ENCODE assay signal across 11 cellular contexts in the genomic region with DNA sequence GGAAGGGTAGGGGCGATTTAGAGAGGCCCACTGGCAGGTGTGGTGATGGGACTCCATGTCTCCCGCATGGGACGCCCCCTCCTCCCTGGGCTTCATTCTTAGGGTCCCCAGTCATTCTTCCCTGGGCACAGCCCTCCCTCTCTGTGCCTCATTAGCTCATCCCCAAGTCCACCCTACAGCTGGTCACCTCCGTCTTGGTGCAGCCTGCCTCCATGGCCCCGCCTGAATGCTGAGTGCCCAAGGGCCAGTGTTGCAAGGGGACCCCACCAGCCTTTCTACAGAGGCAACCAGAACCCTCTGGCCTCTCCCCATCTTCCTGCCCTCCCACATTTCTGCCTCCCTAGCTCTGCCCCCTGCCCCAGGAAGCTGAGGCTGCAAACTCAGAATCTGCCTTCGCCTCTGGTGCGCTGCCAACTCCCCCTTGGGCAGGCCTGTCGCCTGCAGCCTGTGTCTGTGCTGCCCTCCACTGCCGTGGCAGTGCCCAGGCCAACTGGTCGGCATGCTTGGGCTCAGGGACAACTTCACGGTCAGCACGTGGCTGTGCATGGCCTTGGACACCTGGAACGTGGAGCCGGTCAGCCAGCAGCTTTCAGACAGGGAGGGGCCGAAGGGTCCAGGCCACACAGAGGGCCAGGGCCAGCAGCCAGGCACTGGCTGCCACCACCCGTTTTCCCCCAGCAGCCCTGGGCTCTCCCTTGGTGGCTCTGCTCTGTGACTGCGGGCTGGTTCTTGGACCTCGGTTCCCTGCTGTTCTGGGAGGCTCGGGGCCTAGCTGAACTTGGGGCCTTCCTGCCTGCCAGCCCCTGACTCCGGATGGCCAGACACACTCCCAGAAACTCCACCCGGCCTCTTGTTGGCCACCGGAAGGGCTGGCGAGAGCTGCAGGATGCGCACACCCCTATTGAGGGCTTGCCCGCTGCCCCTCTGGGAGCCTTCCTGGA. TPM values are rescaled to one million over a fixed set of nuclear protein-coding genes. Genes with fewer than 3 reads are reported as not detected.
DNase-seq lines count a peak whose midpoint lies in the region; ATAC-seq, FAIRE-seq and TF ChIP-seq lines count a peak whose summit lies in the region.
"Had no signal": no experiment of that assay in that cellular context is flagged by ENCODE, and none has a peak within 500 bp of the region (broad histone marks: within the 10 kb centered on the region; RNA-seq: fewer than 3 reads in every experiment).

No MANE protein-coding gene starts in this region.

- peak overlapping the region in 4 of 7 donors; percentile 15 to 63 (median 32) for H3K4me3 Mint-ChIP-seq in CD8-positive, alpha-beta memory T cell
- H3K4me3 Mint-ChIP-seq in brain: peak overlapping the region in 2 of 5 experiments; percentile 30 to 62

- H3K9ac ChIP-seq in HepG2 (ENCODE audit: insufficient read depth, low read depth, low read length) (peak overlapping the region; percentile 79), smooth muscle cell (ENCODE audit: low read depth) (no peak overlapping the region)

- H3K79me2 ChIP-seq in HepG2 (ENCODE audit: insufficient read depth, low read length) (peaks cover 15% of the 10 kb centered on the region), smooth muscle cell (ENCODE audit: low read depth) (no peaks in the 10 kb centered on the region)

- H3K27ac ChIP-seq in CD8-positive, alpha-beta memory T cell (ENCODE audit: low read depth, low read length): no peak overlapping the region
- peak overlapping the region; percentile 98 for H3K27ac ChIP-seq in HepG2 (ENCODE audit: extremely low read length, insufficient read depth, low read length)
- peak overlapping the region; percentile 39 to 73 (median 57) for H3K27ac ChIP-seq in sigmoid colon
- H3K27ac ChIP-seq in smooth muscle cell (ENCODE audit: low read depth): no peak overlapping the region

- no peaks in the 10 kb centered on the region for H3K36me3 ChIP-seq in CD8-positive, alpha-beta memory T cell (ENCODE audit: insufficient read depth, low read length)
- peaks cover 0 to 2% of the 10 kb centered on the region in 2 experiments; a peak in 1 of 5 replicates for H3K36me3 ChIP-seq in HepG2 (replicated peaks in 1 of 2; ENCODE audit: control insufficient read depth in 1 of 2, insufficient read depth in 2 of 2, low read length in 2 of 2)
- no peaks in the 10 kb centered on the region for H3K36me3 ChIP-seq in sigmoid colon
- no peaks in the 10 kb centered on the region for H3K36me3 ChIP-seq in smooth muscle cell (ENCODE audit: low read depth)

- peak overlapping the region; percentile 94 for H3K4me2 ChIP-seq in HepG2 (ENCODE audit: low read depth, low read length)
- H3K4me2 ChIP-seq in smooth muscle cell: no peak overlapping the region

- 36% methylated on average over 16 of the region's 25 CpGs for WGBS in HepG2 (ENCODE audit: low lambda C conversion rate)
- 60 to 71% methylated on average over 25 of the region's 25 CpGs for WGBS in sigmoid colon, 2 donors
- WGBS in smooth muscle cell (ENCODE audit: low lambda C conversion rate): 91% methylated on average over 25 of the region's 25 CpGs

- peak; percentile 46; the same call in 1 of the 2 replicates for TF ChIP-seq RAD21 in HepG2 (CRISPR knock-in tag; IDR thresholded peaks at IDR 0.05)

- no peaks in the 10 kb centered on the region for H3K27me3 Mint-ChIP-seq in CD8-positive, alpha-beta memory T cell
- no peaks in the 10 kb centered on the region for H3K27me3 Mint-ChIP-seq in brain
- H3K27me3 Mint-ChIP-seq: activated CD4-positive, alpha-beta T cell treated with anti-CD3 and anti-CD28 coated beads, Interleukin-2, amount 10 ng/mL, durations not matched to agents 7 days and 5 days had no signal

- CTCF ChIA-PET in CD8-positive, alpha-beta memory T cell (lab: Charles Lee): interaction anchor here (1.3 to 1.8 kb wide), 3 partner anchors 19 to 73 kb away, joined by 3 to 9 read pairs (median 4); no protein-coding TSS in a partner anchor
- CTCF ChIA-PET in HepG2 (lab: Yijun Ruan, JAX; ENCODE audit: low intra/inter-chr PET ratio, low total read pairs): no interaction called here

- H3K27me3 ChIP-seq in CD8-positive, alpha-beta memory T cell (ENCODE audit: insufficient read depth, low read length, poor library complexity, severe bottlenecking): no peaks in the 10 kb centered on the region
- H3K27me3 ChIP-seq in HepG2 (ENCODE audit: control insufficient read depth in 1 of 2, insufficient read depth in 2 of 2, low read length in 2 of 2) (no peaks in the 10 kb centered on the region; a peak in 1 of 5 replicates), sigmoid colon (no peaks in the 10 kb centered on the region), smooth muscle cell (ENCODE audit: low read depth) (no peaks in the 10 kb centered on the region)

- H2AFZ ChIP-seq in HepG2 (ENCODE audit: low read length): no peak overlapping the region
- H2AFZ ChIP-seq in smooth muscle cell (ENCODE audit: low read depth): no peak overlapping the region

- intact Hi-C loops in HepG2 (cut with micrococcal nuclease; ENCODE audit: unreplicated experiment): no loop called here
- intact Hi-C loops in sigmoid colon (cut with DNase I): no loop called here

- H3K27ac Mint-ChIP-seq in CD8-positive, alpha-beta memory T cell: peak overlapping the region in 2 of 8 donors; percentile 38 to 40
- H3K27ac Mint-ChIP-seq in brain: peak overlapping the region in 4 of 5 experiments; percentile 35 to 87 (median 72)
- H3K27ac Mint-ChIP-seq: activated CD4-positive, alpha-beta T cell treated with anti-CD3 and anti-CD28 coated beads, Interleukin-2, amount 10 ng/mL, durations not matched to agents 7 days and 5 days had no signal

- peaks cover 17% of the 10 kb centered on the region for H3K4me1 ChIP-seq in CD8-positive, alpha-beta memory T cell (ENCODE audit: insufficient read depth, low read length)
- H3K4me1 ChIP-seq in HepG2 (ENCODE audit: insufficient read depth, low read length) (peaks cover 76% of the 10 kb centered on the region), sigmoid colon (peaks cover 0 to 39% (median 37%) of the 10 kb centered on the region in 4 donors), smooth muscle cell (ENCODE audit: low read depth) (peaks cover 5% of the 10 kb centered on the region)

- no TSS peak for BruUV-seq in HepG2 (replicated peaks; lab: Mats Ljungman, UMichigan)

- no peaks in the 10 kb centered on the region for H4K20me1 ChIP-seq in HepG2 (ENCODE audit: insufficient read depth, low read length)
- H4K20me1 ChIP-seq in smooth muscle cell (ENCODE audit: low read depth): no peaks in the 10 kb centered on the region

- TF ChIP-seq CTCF in brain (conservative IDR thresholded peaks at IDR 0.05) (no peak), HepG2 (CRISPR knock-in tag; IDR thresholded peaks at IDR 0.05) (peak; percentile 59), sigmoid colon (IDR thresholded peaks at IDR 0.05) (no peak), smooth muscle cell (IDR thresholded peaks at IDR 0.05; ENCODE audit: borderline replicate concordance, insufficient read depth, poor library complexity, severe bottlenecking) (no peak)

- H3K36me3 Mint-ChIP-seq in CD8-positive, alpha-beta memory T cell: no peaks in the 10 kb centered on the region
- H3K36me3 Mint-ChIP-seq in brain: no peaks in the 10 kb centered on the region

- ATAC-seq in HepG2 (peak; percentile 58), GM21737 (IDR thresholded peaks at IDR 0.05; ENCODE audit: unreplicated experiment) (no peak), GM18867 (IDR thresholded peaks at IDR 0.05; ENCODE audit: unreplicated experiment) (no peak)
- ATAC-seq: stimulated activated naive CD8-positive, alpha-beta T cell treated with anti-CD3 and anti-CD28 coated beads, Interleukin-15, Interleukin-2, amounts not matched to agents 100 U/mL and 50 U/mL, for 24 hours had no signal

- peaks cover 11 to 21% (median 13%) of the 10 kb centered on the region in 3 donors for H3K4me1 Mint-ChIP-seq in CD8-positive, alpha-beta memory T cell
- peaks cover 30% of the 10 kb centered on the region for H3K4me1 Mint-ChIP-seq in brain

- no peaks in the 10 kb centered on the region for H3F3A ChIP-seq in smooth muscle cell (ENCODE audit: low read depth)

- in situ Hi-C loops in HepG2 (cut with HindIII; ENCODE audit: extremely low pct_ligation_motif_present, low pct_unique_long_range_greater_than_20kb): no loop called here

- H3K9me3 ChIP-seq in CD8-positive, alpha-beta memory T cell (ENCODE audit: low read length): no peaks in the 10 kb centered on the region
- H3K9me3 ChIP-seq in HepG2 (ENCODE audit: low read length) (no peaks in the 10 kb centered on the region), sigmoid colon (no peaks in the 10 kb centered on the region), smooth muscle cell (replicated peaks; ENCODE audit: low read depth) (no peaks in the 10 kb centered on the region)

- H3K9me3 Mint-ChIP-seq in CD8-positive, alpha-beta memory T cell: no peaks in the 10 kb centered on the region
- no peaks in the 10 kb centered on the region for H3K9me3 Mint-ChIP-seq in brain
- H3K9me3 Mint-ChIP-seq: activated CD4-positive, alpha-beta T cell treated with anti-CD3 and anti-CD28 coated beads, Interleukin-2, amount 10 ng/mL, durations not matched to agents 7 days and 5 days had no signal

- TF ChIP-seq EP300 in HepG2 (IDR thresholded peaks at IDR 0.05; ENCODE audit: low read depth in 2 of 2, low read length in 2 of 2) (peak in 1 of 2 experiments; percentile 40; a peak in 1 of 4 replicates), HepG2 (CRISPR knock-in tag; IDR thresholded peaks at IDR 0.05; ENCODE audit: borderline replicate concordance) (peak; percentile 66), sigmoid colon (IDR thresholded peaks at IDR 0.05) (no peak)

- no peak overlapping the region for H3K4me3 ChIP-seq in CD8-positive, alpha-beta memory T cell (ENCODE audit: low read length)
- H3K4me3 ChIP-seq in HepG2 (replicated peaks in 1 of 3; ENCODE audit: insufficient read depth in 1 of 3, low read depth in 2 of 3, low read length in 3 of 3) (peak overlapping the region; percentile 25 to 78 (median 48); a peak in 5 of 6 replicates), sigmoid colon (no peak overlapping the region), smooth muscle cell (no peak overlapping the region)

- POLR2A ChIA-PET in CD8-positive, alpha-beta memory T cell (lab: Charles Lee): no interaction called here
- POLR2A ChIA-PET in HepG2 (lab: Yijun Ruan, JAX): interaction anchor here (0.8 to 5.5 kb wide), 17 partner anchors 10 to 354 kb away, joined by 3 to 195 read pairs (median 7); partner anchors contain the start of genes PPP1R13B, XRCC3 and ZFYVE21

- no peak for FAIRE-seq in HepG2 (lab: Jason Lieb, UNC)

- no peak for DNase-seq in CD8-positive, alpha-beta memory T cell
- peak; percentile 75 for DNase-seq in HepG2 (ENCODE audit: low spot score)
- no peak for DNase-seq in sigmoid colon
- no peak for DNase-seq in smooth muscle cell (lab: John Stamatoyannopoulos, UW; ENCODE audit: unreplicated experiment)
- no peak for DNase-seq in NCI-H187 (lab: John Stamatoyannopoulos, UW)
- DNase-seq: activated CD4-positive, alpha-beta T cell treated with anti-CD3 and anti-CD28 coated beads, Interleukin-2, amount 10 ng/mL, durations not matched to agents 7 days and 5 days; activated naive CD4-positive, alpha-beta T cell treated with anti-CD3 and anti-CD28 coated beads, Interleukin-2, amount 50 U/mL, for 16 hours had no signal

- TF ChIP-seq POLR2A in HepG2 (IDR thresholded peaks at IDR 0.05; ENCODE audit: insufficient read depth in 1 of 2, low read depth in 2 of 2, low read length in 2 of 2): peak in 1 of 2 experiments; percentile 62; a peak in 2 of 4 replicates
- no peak for TF ChIP-seq POLR2A in sigmoid colon (IDR thresholded peaks at IDR 0.05)

RNA-seq across cellular contexts. Expression of gene PPP1R13B, which starts 33.9 kb away (rescaled TPM):
- 10 to 100 TPM; 14.0 to 14.4 TPM for total RNA-seq in CD8-positive, alpha-beta memory T cell
- polyA plus RNA-seq in CD8-positive, alpha-beta memory T cell: 10.4 TPM
- polyA plus RNA-seq in brain (ENCODE audit: insufficient read depth, low read depth, low replicate concordance) (22.2 TPM), HepG2 (2011; rRNA removed) (4.6 and 5.3 TPM in 2 replicates), sigmoid colon (10 to 100 TPM in 1 of 3 donors, 1 to 10 TPM in 2; 9.6 to 26.9 (median 9.9) TPM), smooth muscle cell (2.3 and 7.1 TPM in 2 replicates)
- total RNA-seq in HepG2 (2016; rRNA removed; fragmentation: Illumina TruSeq; extraction: Trizol) (5.3 and 9.4 TPM in 2 replicates), sigmoid colon (10 to 100 TPM in 2 of 4 donors, 1 to 10 TPM in 2; 8.6 to 10.5 (median 10.1) TPM), smooth muscle cell (2.1 and 4.3 TPM in 2 replicates)
- 36.5 and 44.3 TPM in 2 replicates for total RNA-seq in HepG2 (2016; cell fraction: cytosol; rRNA removed; fragmentation: Illumina TruSeq; extraction: Trizol; ENCODE audit: low read depth)
- total RNA-seq in HepG2 (2016; cell fraction: insoluble cytoplasmic fraction; rRNA removed; fragmentation: Illumina TruSeq; extraction: Trizol): 5.9 and 7.8 TPM in 2 replicates
- total RNA-seq in HepG2 (2016; cell fraction: membrane; rRNA removed; fragmentation: Illumina TruSeq; extraction: Trizol): 11.4 and 12.4 TPM in 2 replicates
- total RNA-seq in HepG2 (2016; cell fraction: nucleus; rRNA removed; fragmentation: Illumina TruSeq; extraction: Trizol): 13.0 and 13.3 TPM in 2 replicates
- polyA plus RNA-seq in HepG2 (2011; cell fraction: cytosol; rRNA removed): 2.9 and 3.0 TPM in 2 replicates
- polyA plus RNA-seq in HepG2 (2011; cell fraction: nucleus; rRNA removed): 20.9 and 24.0 TPM in 2 replicates
- 5.1 and 6.3 TPM in 2 replicates for polyA plus RNA-seq in HepG2 (2012)
- polyA plus RNA-seq in HepG2 (2016; cell fraction: cytosol; fragmentation: Illumina TruSeq; extraction: Trizol; ENCODE audit: low read depth): 2.2 and 2.3 TPM in 2 replicates
- polyA plus RNA-seq in HepG2 (2016; cell fraction: insoluble cytoplasmic fraction; fragmentation: Illumina TruSeq; extraction: Trizol; ENCODE audit: low read depth): 4.2 and 6.1 TPM in 2 replicates
- polyA plus RNA-seq in HepG2 (2016; cell fraction: membrane; fragmentation: Illumina TruSeq; extraction: Trizol; ENCODE audit: low read depth): 4.0 and 4.8 TPM in 2 replicates
- polyA plus RNA-seq in HepG2 (2016; cell fraction: nucleus; fragmentation: Illumina TruSeq; extraction: Trizol; ENCODE audit: insufficient read depth, low read depth): 33.9 and 35.1 TPM in 2 replicates
- polyA minus RNA-seq in HepG2 (2011; rRNA and poly(A)+ RNA removed; ENCODE audit: low replicate concordance): 8.5 and 13.6 TPM in 2 replicates
- polyA minus RNA-seq in HepG2 (2011; cell fraction: cytosol; rRNA and poly(A)+ RNA removed): 2.9 and 4.5 TPM in 2 replicates
- polyA minus RNA-seq in HepG2 (2011; cell fraction: nucleus; rRNA and poly(A)+ RNA removed): 14.5 and 21.1 TPM in 2 replicates

RNA-seq across cellular contexts. Expression of gene TDRD9, which starts 47.0 kb away (rescaled TPM):
- under 1 TPM; 0.44 to 0.46 TPM for total RNA-seq in CD8-positive, alpha-beta memory T cell
- 1.3 TPM for polyA plus RNA-seq in CD8-positive, alpha-beta memory T cell
- polyA plus RNA-seq in brain (ENCODE audit: insufficient read depth, low read depth, low replicate concordance) (0.61 TPM), HepG2 (2011; rRNA removed) (not detected in 2 replicates), sigmoid colon (1 to 10 TPM in 2 of 3 donors, under 1 TPM in 1; 0.58 to 1.2 (median 1.2) TPM), smooth muscle cell (0.44 TPM in 1 of 2 replicates, not detected in the other)
- total RNA-seq in HepG2 (2016; rRNA removed; fragmentation: Illumina TruSeq; extraction: Trizol) (not detected in 2 replicates), sigmoid colon (1 to 10 TPM in 2 of 4 donors, under 1 TPM in 2; 0.68 to 4.6 (median 2.0) TPM), smooth muscle cell (0.67 and 1.0 TPM in 2 replicates)
- total RNA-seq in HepG2 (2016; cell fraction: cytosol; rRNA removed; fragmentation: Illumina TruSeq; extraction: Trizol; ENCODE audit: low read depth): not detected in 2 replicates
- total RNA-seq in HepG2 (2016; cell fraction: insoluble cytoplasmic fraction; rRNA removed; fragmentation: Illumina TruSeq; extraction: Trizol): not detected in 2 replicates
- total RNA-seq in HepG2 (2016; cell fraction: membrane; rRNA removed; fragmentation: Illumina TruSeq; extraction: Trizol): not detected in 2 replicates
- not detected in 2 replicates for total RNA-seq in HepG2 (2016; cell fraction: nucleus; rRNA removed; fragmentation: Illumina TruSeq; extraction: Trizol)
- not detected in 2 replicates for polyA plus RNA-seq in HepG2 (2011; cell fraction: cytosol; rRNA removed)
- polyA plus RNA-seq in HepG2 (2011; cell fraction: nucleus; rRNA removed): not detected in 2 replicates
- polyA plus RNA-seq in HepG2 (2012): not detected in 2 replicates
- polyA plus RNA-seq in HepG2 (2016; cell fraction: cytosol; fragmentation: Illumina TruSeq; extraction: Trizol; ENCODE audit: low read depth): not detected in 2 replicates
- polyA plus RNA-seq in HepG2 (2016; cell fraction: insoluble cytoplasmic fraction; fragmentation: Illumina TruSeq; extraction: Trizol; ENCODE audit: low read depth): not detected in 2 replicates
- not detected in 2 replicates for polyA plus RNA-seq in HepG2 (2016; cell fraction: membrane; fragmentation: Illumina TruSeq; extraction: Trizol; ENCODE audit: low read depth)
- polyA plus RNA-seq in HepG2 (2016; cell fraction: nucleus; fragmentation: Illumina TruSeq; extraction: Trizol; ENCODE audit: insufficient read depth, low read depth): not detected in 2 replicates
- 20.1 TPM in 1 of 2 replicates, not detected in the other for polyA minus RNA-seq in HepG2 (2011; rRNA and poly(A)+ RNA removed; ENCODE audit: low replicate concordance)
- not detected in 2 replicates for polyA minus RNA-seq in HepG2 (2011; cell fraction: cytosol; rRNA and poly(A)+ RNA removed)
- not detected in 2 replicates for polyA minus RNA-seq in HepG2 (2011; cell fraction: nucleus; rRNA and poly(A)+ RNA removed)

Comparison
In these comparisons a context has a peak if more than half of its experiments do, and no peak if none do; other contexts are left out.
1. H3K27ac ChIP-seq: peak in HepG2 (single experiment) and sigmoid colon (4 of 4); none in CD8-positive, alpha-beta memory T cell (single experiment) and smooth muscle cell (single experiment).
2. H3K4me3 ChIP-seq: peak in HepG2 (3 of 3); none in CD8-positive, alpha-beta memory T cell (single experiment), sigmoid colon (0 of 4) and smooth muscle cell (single experiment).